ENCODE assay signal across 9 cellular contexts in the genomic region with DNA sequence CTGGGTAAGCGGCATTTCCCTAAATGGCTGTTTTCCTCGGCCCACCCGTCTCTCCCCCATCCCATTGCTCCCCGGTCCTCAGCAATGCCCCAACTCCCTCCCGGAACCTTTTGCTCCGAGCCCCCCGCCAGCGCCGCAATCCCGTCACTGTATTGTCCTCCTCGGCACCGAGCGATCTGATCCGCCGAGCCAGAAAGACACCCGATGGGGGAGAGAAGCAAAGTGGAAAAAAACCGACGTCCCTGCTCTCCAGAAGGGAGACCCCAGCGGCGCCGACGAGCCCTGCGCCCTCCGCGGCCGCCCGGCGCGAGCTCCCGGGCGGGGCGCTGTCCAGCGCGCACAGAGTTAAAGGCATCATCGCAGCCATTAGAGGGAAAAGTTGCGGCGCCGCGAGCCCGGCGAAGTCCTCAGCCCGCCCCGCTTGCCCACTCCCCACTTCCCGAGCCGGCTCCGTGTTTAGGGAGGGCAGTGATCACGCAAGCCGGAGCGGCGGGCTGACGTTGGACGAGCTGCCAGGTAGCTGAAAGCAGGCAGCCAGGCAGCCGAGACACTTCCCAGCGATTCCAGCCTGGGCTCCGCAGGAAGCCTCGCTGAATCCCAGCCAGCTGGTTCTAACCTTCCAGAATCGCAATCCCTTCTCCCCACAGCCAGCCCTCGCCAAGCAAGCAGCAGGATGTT. TPM values are rescaled to one million over a fixed set of nuclear protein-coding genes. Genes with fewer than 3 reads are reported as not detected.
A peak's percentile ranks its signal among the peaks of the same experiment; 100 is the strongest.
DNase-seq lines count a peak whose midpoint lies in the region; ATAC-seq and TF ChIP-seq lines count a peak whose summit lies in the region.
"Had no signal": no experiment of that assay in that cellular context is flagged by ENCODE, and none has a peak within 500 bp of the region (broad histone marks: within the 10 kb centered on the region; RNA-seq: fewer than 3 reads in every experiment).

VSTM2A (plus strand) TSS at position 435 of the 678 bp plus-strand sequence. CDS start 356 bp downstream, outside the sequence.

- H3K27ac ChIP-seq in heart right ventricle: no peak within 1 kb of the TSS

- no peaks in the 10 kb centered on the region for H3K36me3 ChIP-seq in heart right ventricle

- no peaks in the 10 kb centered on the region for H3K9me3 ChIP-seq in heart right ventricle

- peak within 1 kb of the TSS in 9 of 10 donors; percentile 7 to 49 (median 35) for H3K4me3 ChIP-seq in heart right ventricle

- H3K4me1 ChIP-seq in heart right ventricle: peaks cover 0 to 16% (median 10%) of the 10 kb centered on the region in 9 donors

- H3K4me1 Mint-ChIP-seq in progenitor cell of endocrine pancreas (ENCODE audit: low read depth): peaks cover 4% of the 10 kb centered on the region
- H3K4me1 Mint-ChIP-seq: activated B cell treated with CpG ODN at 0.5 μM for 24 hours had no signal

- H3K4me3 Mint-ChIP-seq in progenitor cell of endocrine pancreas (ENCODE audit: low read depth): peak within 1 kb of the TSS; percentile 68
- H3K4me3 Mint-ChIP-seq: activated B cell treated with CpG ODN at 0.5 μM for 24 hours had no signal

- 0 to 1% methylated on average over 56 to 58 of the region's 58 CpGs for WGBS in heart right ventricle, 2 donors

- peak; percentile 12 for DNase-seq in GM13976 (ENCODE audit: low spot score)
- DNase-seq in heart right ventricle: no peak
- peak; percentile 64 for DNase-seq in progenitor cell of endocrine pancreas (ENCODE audit: low spot score, unreplicated experiment)
- no peak for DNase-seq in NCI-H2196 (lab: John Stamatoyannopoulos, UW; ENCODE audit: unreplicated experiment)
- DNase-seq: activated B cell treated with CpG ODN at 0.5 μM for 24 hours had no signal

- TF ChIP-seq CTCF in GM13976 (IDR thresholded peaks at IDR 0.05; ENCODE audit: borderline replicate concordance, control extremely low read depth, extremely low read depth, insufficient read depth, missing control alignments) (no peak), heart right ventricle (IDR thresholded peaks at IDR 0.05) (no peak), progenitor cell of endocrine pancreas (IDR thresholded peaks at IDR 0.05; ENCODE audit: unreplicated experiment) (peak; percentile 55)

- ATAC-seq in heart right ventricle (peak in 4 of 8 donors; percentile 23 to 58 (median 46)), GM21786 (IDR thresholded peaks at IDR 0.05; ENCODE audit: unreplicated experiment) (no peak), HG03159 (IDR thresholded peaks at IDR 0.05; ENCODE audit: unreplicated experiment) (no peak), HG03045 (IDR thresholded peaks at IDR 0.05; ENCODE audit: unreplicated experiment) (no peak)

- peaks cover 6 to 94% (median 70%) of the 10 kb centered on the region in 7 donors for H3K27me3 ChIP-seq in heart right ventricle

- no peak within 1 kb of the TSS for H3K27ac Mint-ChIP-seq in progenitor cell of endocrine pancreas
- H3K27ac Mint-ChIP-seq: activated B cell treated with CpG ODN at 0.5 μM for 24 hours had no signal

- no peaks in the 10 kb centered on the region for H3K36me3 Mint-ChIP-seq in progenitor cell of endocrine pancreas (ENCODE audit: insufficient read depth)

- in situ Hi-C loops in GM13976 (cut with MboI; ENCODE audit: low sequenced_read_pairs, unreplicated experiment): no loop called here

- intact Hi-C loops in heart right ventricle (cut with DNase I): no loop called here

- peaks cover 67% of the 10 kb centered on the region for H3K27me3 Mint-ChIP-seq in progenitor cell of endocrine pancreas

- H3K9me3 Mint-ChIP-seq in progenitor cell of endocrine pancreas (ENCODE audit: low read depth): no peaks in the 10 kb centered on the region

TF ChIP-seq in PFSK-1, 5 proteins besides CTCF, POLR2A, EP300 and RAD21:
- TF ChIP-seq POLR2AphosphoS5 (IDR thresholded peaks at IDR 0.05; ENCODE audit: low read depth, low read length) (no peak), TAF1 (IDR thresholded peaks at IDR 0.05; ENCODE audit: borderline replicate concordance, insufficient read depth, low read length) (no peak), FOXP2 (optimal IDR thresholded peaks at IDR 0.05; ENCODE audit: borderline replicate concordance, extremely low read depth, extremely low read length, insufficient read depth) (no peak), SIN3A (IDR thresholded peaks at IDR 0.05; ENCODE audit: borderline replicate concordance, insufficient read depth, low read length) (no peak)
- TF ChIP-seq, protein P1, sequence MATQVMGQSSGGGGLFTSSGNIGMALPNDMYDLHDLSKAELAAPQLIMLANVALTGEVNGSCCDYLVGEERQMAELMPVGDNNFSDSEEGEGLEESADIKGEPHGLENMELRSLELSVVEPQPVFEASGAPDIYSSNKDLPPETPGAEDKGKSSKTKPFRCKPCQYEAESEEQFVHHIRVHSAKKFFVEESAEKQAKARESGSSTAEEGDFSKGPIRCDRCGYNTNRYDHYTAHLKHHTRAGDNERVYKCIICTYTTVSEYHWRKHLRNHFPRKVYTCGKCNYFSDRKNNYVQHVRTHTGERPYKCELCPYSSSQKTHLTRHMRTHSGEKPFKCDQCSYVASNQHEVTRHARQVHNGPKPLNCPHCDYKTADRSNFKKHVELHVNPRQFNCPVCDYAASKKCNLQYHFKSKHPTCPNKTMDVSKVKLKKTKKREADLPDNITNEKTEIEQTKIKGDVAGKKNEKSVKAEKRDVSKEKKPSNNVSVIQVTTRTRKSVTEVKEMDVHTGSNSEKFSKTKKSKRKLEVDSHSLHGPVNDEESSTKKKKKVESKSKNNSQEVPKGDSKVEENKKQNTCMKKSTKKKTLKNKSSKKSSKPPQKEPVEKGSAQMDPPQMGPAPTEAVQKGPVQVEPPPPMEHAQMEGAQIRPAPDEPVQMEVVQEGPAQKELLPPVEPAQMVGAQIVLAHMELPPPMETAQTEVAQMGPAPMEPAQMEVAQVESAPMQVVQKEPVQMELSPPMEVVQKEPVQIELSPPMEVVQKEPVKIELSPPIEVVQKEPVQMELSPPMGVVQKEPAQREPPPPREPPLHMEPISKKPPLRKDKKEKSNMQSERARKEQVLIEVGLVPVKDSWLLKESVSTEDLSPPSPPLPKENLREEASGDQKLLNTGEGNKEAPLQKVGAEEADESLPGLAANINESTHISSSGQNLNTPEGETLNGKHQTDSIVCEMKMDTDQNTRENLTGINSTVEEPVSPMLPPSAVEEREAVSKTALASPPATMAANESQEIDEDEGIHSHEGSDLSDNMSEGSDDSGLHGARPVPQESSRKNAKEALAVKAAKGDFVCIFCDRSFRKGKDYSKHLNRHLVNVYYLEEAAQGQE (IDR thresholded peaks at IDR 0.05; ENCODE audit: insufficient read depth in 1 of 2, low read depth in 2 of 2, low read length in 2 of 2): peak; percentile 73 to 94

RNA-seq across cellular contexts. Expression of gene VSTM2A, which starts in this region (rescaled TPM):
- polyA plus RNA-seq in PFSK-1 (2012; ENCODE audit: insufficient read length, low read depth): not detected
- total RNA-seq in heart right ventricle (not detected), progenitor cell of endocrine pancreas (1.1 TPM in 2 replicates)
- polyA plus RNA-seq in heart right ventricle: not detected
- total RNA-seq: activated B cell treated with CpG ODN at 0.5 μM for 24 hours had no signal

Comparison
In these comparisons a context has a peak if more than half of its experiments do, and no peak if none do; other contexts are left out.
1. DNase-seq: peak in GM13976 (single experiment) and progenitor cell of endocrine pancreas (single experiment); none in heart right ventricle (0 of 2) and NCI-H2196 (single experiment).